1 cellular context compared by ENCODE assay signal in genomic region chr19:4402171-4403004, GRCh38.
TF ChIP-seq lines count a peak whose summit lies in the region.

A gene with protein sequence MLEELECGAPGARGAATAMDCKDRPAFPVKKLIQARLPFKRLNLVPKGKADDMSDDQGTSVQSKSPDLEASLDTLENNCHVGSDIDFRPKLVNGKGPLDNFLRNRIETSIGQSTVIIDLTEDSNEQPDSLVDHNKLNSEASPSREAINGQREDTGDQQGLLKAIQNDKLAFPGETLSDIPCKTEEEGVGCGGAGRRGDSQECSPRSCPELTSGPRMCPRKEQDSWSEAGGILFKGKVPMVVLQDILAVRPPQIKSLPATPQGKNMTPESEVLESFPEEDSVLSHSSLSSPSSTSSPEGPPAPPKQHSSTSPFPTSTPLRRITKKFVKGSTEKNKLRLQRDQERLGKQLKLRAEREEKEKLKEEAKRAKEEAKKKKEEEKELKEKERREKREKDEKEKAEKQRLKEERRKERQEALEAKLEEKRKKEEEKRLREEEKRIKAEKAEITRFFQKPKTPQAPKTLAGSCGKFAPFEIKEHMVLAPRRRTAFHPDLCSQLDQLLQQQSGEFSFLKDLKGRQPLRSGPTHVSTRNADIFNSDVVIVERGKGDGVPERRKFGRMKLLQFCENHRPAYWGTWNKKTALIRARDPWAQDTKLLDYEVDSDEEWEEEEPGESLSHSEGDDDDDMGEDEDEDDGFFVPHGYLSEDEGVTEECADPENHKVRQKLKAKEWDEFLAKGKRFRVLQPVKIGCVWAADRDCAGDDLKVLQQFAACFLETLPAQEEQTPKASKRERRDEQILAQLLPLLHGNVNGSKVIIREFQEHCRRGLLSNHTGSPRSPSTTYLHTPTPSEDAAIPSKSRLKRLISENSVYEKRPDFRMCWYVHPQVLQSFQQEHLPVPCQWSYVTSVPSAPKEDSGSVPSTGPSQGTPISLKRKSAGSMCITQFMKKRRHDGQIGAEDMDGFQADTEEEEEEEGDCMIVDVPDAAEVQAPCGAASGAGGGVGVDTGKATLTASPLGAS (plus strand): TSS chr19:4402640. CDS start chr19:4402763, 123 bp downstream.

TF ChIP-seq in HepG2, 621 proteins besides CTCF, POLR2A, EP300 and RAD21 (continued from another document and continues in another):
- TF ChIP-seq, protein P1, sequence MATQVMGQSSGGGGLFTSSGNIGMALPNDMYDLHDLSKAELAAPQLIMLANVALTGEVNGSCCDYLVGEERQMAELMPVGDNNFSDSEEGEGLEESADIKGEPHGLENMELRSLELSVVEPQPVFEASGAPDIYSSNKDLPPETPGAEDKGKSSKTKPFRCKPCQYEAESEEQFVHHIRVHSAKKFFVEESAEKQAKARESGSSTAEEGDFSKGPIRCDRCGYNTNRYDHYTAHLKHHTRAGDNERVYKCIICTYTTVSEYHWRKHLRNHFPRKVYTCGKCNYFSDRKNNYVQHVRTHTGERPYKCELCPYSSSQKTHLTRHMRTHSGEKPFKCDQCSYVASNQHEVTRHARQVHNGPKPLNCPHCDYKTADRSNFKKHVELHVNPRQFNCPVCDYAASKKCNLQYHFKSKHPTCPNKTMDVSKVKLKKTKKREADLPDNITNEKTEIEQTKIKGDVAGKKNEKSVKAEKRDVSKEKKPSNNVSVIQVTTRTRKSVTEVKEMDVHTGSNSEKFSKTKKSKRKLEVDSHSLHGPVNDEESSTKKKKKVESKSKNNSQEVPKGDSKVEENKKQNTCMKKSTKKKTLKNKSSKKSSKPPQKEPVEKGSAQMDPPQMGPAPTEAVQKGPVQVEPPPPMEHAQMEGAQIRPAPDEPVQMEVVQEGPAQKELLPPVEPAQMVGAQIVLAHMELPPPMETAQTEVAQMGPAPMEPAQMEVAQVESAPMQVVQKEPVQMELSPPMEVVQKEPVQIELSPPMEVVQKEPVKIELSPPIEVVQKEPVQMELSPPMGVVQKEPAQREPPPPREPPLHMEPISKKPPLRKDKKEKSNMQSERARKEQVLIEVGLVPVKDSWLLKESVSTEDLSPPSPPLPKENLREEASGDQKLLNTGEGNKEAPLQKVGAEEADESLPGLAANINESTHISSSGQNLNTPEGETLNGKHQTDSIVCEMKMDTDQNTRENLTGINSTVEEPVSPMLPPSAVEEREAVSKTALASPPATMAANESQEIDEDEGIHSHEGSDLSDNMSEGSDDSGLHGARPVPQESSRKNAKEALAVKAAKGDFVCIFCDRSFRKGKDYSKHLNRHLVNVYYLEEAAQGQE (IDR thresholded peaks at IDR 0.05; ENCODE audit: borderline replicate concordance in 1 of 2, low read depth in 1 of 2, low read length in 2 of 2) = no peak
- TF ChIP-seq THRA (CRISPR knock-in tag; IDR thresholded peaks at IDR 0.05; ENCODE audit: borderline replicate concordance) (no peak), RFX1 (IDR thresholded peaks at IDR 0.05) (no peak), MZF1 (CRISPR knock-in tag; IDR thresholded peaks at IDR 0.05; ENCODE audit: borderline replicate concordance) (no peak), DNMT3B (CRISPR knock-in tag; conservative IDR thresholded peaks at IDR 0.05) (no peak), NFE2L2 (IDR thresholded peaks at IDR 0.05; ENCODE audit: low read length) (no peak), STAG1 (CRISPR knock-in tag; IDR thresholded peaks at IDR 0.05) (no peak), ZNF768 (CRISPR knock-in tag; IDR thresholded peaks at IDR 0.05) (0 out of 2 replicates have a peak, but pooled peaks have one; percentile 27), ZNF614 (CRISPR knock-in tag; IDR thresholded peaks at IDR 0.05; ENCODE audit: borderline replicate concordance) (no peak), HNF1A (IDR thresholded peaks at IDR 0.05; ENCODE audit: low read depth) (no peak), HNF1A (CRISPR knock-in tag; IDR thresholded peaks at IDR 0.05; ENCODE audit: borderline replicate concordance) (peak; percentile 44; the same call in 1 of the 2 replicates), ZBTB7A (CRISPR knock-in tag; IDR thresholded peaks at IDR 0.05) (no peak), HNRNPLL (IDR thresholded peaks at IDR 0.05; ENCODE audit: low read depth, low read length, poor library complexity, severe bottlenecking) (peak; percentile 28), HOXA7 (CRISPR knock-in tag; IDR thresholded peaks at IDR 0.05) (no peak), ZNF30 (CRISPR knock-in tag; IDR thresholded peaks at IDR 0.05) (no peak), ZNF557 (CRISPR knock-in tag; IDR thresholded peaks at IDR 0.05) (no peak), ZNF747 (CRISPR knock-in tag; IDR thresholded peaks at IDR 0.05; ENCODE audit: borderline replicate concordance) (no peak), GPBP1L1 (CRISPR knock-in tag; IDR thresholded peaks at IDR 0.05) (no peak), ZFP36L1 (CRISPR knock-in tag; IDR thresholded peaks at IDR 0.05) (no peak), ZKSCAN5 (CRISPR knock-in tag; IDR thresholded peaks at IDR 0.05) (no peak), RBM22 (optimal IDR thresholded peaks at IDR 0.05; ENCODE audit: low read length) (no peak), PTBP1 (IDR thresholded peaks at IDR 0.05; ENCODE audit: low read depth, low read length, poor library complexity, severe bottlenecking) (no peak), SCMH1 (CRISPR knock-in tag; IDR thresholded peaks at IDR 0.05; ENCODE audit: borderline replicate concordance) (no peak), ZMAT5 (CRISPR knock-in tag; IDR thresholded peaks at IDR 0.05; ENCODE audit: borderline replicate concordance, low read depth) (no peak), ZNF17 (CRISPR knock-in tag; IDR thresholded peaks at IDR 0.05) (no peak), PCBP2 (optimal IDR thresholded peaks at IDR 0.05; ENCODE audit: low read depth, low read length, poor library complexity, severe bottlenecking) (no peak), ZNF101 (CRISPR knock-in tag; IDR thresholded peaks at IDR 0.05; ENCODE audit: borderline replicate concordance, low read depth) (no peak), ATF4 (CRISPR knock-in tag; IDR thresholded peaks at IDR 0.05) (no peak; a peak in 1 of 4 replicates), ZNF737 (CRISPR knock-in tag; IDR thresholded peaks at IDR 0.05; ENCODE audit: borderline replicate concordance) (no peak), TCF12 (IDR thresholded peaks at IDR 0.05) (no peak), TCF12 (CRISPR knock-in tag; IDR thresholded peaks at IDR 0.05) (0 out of 2 replicates have a peak, but pooled peaks have one; percentile 34), ZNF703 (CRISPR knock-in tag; IDR thresholded peaks at IDR 0.05; ENCODE audit: borderline replicate concordance) (no peak), E2F5 (CRISPR knock-in tag; conservative IDR thresholded peaks at IDR 0.05) (peak; percentile 94), ATF1 (CRISPR knock-in tag; IDR thresholded peaks at IDR 0.05) (peak; percentile 88), GATAD2A (CRISPR knock-in tag; IDR thresholded peaks at IDR 0.05) (peak; percentile 35; the same call in 1 of the 2 replicates), BRCA1 (CRISPR knock-in tag; IDR thresholded peaks at IDR 0.05) (no peak), GABPA (IDR thresholded peaks at IDR 0.05; ENCODE audit: low read depth, low read length) (no peak), GABPA (CRISPR knock-in tag; IDR thresholded peaks at IDR 0.05; ENCODE audit: low read depth) (peak; percentile 68), HMG20A (CRISPR knock-in tag; IDR thresholded peaks at IDR 0.05; ENCODE audit: borderline replicate concordance) (no peak), ZNF773 (CRISPR knock-in tag; IDR thresholded peaks at IDR 0.05; ENCODE audit: borderline replicate concordance) (peak; percentile 71; the same call in 1 of the 2 replicates), SATB2 (CRISPR knock-in tag; IDR thresholded peaks at IDR 0.05) (no peak), ZNF558 (CRISPR knock-in tag; IDR thresholded peaks at IDR 0.05; ENCODE audit: borderline replicate concordance) (no peak), ZNF143 (CRISPR knock-in tag; IDR thresholded peaks at IDR 0.05) (no peak), SIX1 (CRISPR knock-in tag; IDR thresholded peaks at IDR 0.05; ENCODE audit: borderline replicate concordance) (no peak)
- TF ChIP-seq, protein P2, sequence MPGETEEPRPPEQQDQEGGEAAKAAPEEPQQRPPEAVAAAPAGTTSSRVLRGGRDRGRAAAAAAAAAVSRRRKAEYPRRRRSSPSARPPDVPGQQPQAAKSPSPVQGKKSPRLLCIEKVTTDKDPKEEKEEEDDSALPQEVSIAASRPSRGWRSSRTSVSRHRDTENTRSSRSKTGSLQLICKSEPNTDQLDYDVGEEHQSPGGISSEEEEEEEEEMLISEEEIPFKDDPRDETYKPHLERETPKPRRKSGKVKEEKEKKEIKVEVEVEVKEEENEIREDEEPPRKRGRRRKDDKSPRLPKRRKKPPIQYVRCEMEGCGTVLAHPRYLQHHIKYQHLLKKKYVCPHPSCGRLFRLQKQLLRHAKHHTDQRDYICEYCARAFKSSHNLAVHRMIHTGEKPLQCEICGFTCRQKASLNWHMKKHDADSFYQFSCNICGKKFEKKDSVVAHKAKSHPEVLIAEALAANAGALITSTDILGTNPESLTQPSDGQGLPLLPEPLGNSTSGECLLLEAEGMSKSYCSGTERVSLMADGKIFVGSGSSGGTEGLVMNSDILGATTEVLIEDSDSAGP (CRISPR knock-in tag; IDR thresholded peaks at IDR 0.05; ENCODE audit: borderline replicate concordance) = no peak
